ENCODE assay signal across 1 cellular context in the genomic region with DNA sequence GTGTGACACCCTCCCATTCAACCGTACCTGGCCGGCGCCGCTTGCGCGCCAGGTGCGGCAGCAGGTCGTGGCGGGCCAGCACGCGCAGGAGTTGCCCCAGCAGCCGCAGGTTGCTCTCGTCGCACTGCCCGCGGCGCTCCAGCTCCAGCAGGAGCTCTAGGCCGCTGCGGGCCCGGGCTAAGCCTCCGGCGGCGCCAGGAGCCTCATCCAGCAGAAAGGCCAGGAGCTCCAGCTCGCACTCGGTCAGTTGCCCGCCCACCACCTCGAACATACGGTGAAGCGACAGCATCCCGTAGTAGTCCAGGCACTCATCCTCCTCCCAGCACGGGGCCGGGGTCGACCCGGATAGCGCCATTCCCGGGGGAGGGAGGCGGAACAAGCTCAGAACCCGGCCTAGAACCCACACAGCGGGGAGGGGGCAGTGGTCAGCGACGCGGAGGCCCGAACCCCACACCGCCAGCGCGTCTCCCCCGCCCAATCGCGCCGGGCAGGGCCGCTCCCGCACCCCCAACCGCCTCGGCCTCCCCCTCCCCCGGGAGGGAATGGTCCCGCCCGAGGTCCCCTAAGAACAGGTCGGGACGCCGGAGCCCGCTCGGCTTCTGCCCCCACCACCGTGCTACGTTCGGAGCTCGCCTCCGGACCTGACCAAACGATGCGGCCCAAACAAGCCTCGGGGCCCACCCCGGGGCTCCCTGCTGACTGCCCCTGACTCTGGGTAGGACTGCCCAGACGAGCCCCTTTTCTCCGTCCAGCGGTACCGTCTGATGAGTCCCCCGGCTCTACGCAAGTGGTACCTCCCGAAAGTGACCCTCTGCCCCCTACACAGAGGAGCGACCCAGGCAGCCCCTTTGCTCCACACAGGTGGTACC.
TF ChIP-seq lines count a peak whose summit lies in the region.

No MANE protein-coding gene starts in this region.

TF ChIP-seq in HepG2, 621 proteins besides CTCF, POLR2A, EP300 and RAD21 (continued from another document and continues in another):
- TF ChIP-seq, protein P1, sequence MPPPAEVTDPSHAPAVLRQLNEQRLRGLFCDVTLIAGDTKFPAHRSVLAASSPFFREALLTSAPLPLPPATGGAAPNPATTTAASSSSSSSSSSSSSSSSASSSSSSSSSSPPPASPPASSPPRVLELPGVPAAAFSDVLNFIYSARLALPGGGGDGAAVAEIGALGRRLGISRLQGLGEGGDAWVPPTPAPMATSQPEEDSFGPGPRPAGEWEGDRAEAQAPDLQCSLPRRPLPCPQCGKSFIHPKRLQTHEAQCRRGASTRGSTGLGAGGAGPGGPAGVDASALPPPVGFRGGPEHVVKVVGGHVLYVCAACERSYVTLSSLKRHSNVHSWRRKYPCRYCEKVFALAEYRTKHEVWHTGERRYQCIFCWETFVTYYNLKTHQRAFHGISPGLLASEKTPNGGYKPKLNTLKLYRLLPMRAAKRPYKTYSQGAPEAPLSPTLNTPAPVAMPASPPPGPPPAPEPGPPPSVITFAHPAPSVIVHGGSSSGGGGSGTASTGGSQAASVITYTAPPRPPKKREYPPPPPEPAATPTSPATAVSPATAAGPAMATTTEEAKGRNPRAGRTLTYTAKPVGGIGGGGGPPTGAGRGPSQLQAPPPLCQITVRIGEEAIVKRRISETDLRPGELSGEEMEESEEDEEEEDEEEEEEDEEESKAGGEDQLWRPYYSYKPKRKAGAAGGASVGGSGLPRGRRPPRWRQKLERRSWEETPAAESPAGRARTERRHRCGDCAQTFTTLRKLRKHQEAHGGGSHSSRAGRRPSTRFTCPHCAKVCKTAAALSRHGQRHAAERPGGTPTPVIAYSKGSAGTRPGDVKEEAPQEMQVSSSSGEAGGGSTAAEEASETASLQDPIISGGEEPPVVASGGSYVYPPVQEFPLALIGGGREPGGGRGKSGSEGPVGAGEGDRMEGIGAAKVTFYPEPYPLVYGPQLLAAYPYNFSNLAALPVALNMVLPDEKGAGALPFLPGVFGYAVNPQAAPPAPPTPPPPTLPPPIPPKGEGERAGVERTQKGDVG (CRISPR knock-in tag; IDR thresholded peaks at IDR 0.05; ENCODE audit: borderline replicate concordance), result no peak
- no peak for TF ChIP-seq MAFG (CRISPR knock-in tag; IDR thresholded peaks at IDR 0.05)
- TF ChIP-seq, protein P2, sequence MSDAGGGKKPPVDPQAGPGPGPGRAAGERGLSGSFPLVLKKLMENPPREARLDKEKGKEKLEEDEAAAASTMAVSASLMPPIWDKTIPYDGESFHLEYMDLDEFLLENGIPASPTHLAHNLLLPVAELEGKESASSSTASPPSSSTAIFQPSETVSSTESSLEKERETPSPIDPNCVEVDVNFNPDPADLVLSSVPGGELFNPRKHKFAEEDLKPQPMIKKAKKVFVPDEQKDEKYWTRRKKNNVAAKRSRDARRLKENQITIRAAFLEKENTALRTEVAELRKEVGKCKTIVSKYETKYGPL (CRISPR knock-in tag; IDR thresholded peaks at IDR 0.05), result no peak
- TF ChIP-seq, protein P3, sequence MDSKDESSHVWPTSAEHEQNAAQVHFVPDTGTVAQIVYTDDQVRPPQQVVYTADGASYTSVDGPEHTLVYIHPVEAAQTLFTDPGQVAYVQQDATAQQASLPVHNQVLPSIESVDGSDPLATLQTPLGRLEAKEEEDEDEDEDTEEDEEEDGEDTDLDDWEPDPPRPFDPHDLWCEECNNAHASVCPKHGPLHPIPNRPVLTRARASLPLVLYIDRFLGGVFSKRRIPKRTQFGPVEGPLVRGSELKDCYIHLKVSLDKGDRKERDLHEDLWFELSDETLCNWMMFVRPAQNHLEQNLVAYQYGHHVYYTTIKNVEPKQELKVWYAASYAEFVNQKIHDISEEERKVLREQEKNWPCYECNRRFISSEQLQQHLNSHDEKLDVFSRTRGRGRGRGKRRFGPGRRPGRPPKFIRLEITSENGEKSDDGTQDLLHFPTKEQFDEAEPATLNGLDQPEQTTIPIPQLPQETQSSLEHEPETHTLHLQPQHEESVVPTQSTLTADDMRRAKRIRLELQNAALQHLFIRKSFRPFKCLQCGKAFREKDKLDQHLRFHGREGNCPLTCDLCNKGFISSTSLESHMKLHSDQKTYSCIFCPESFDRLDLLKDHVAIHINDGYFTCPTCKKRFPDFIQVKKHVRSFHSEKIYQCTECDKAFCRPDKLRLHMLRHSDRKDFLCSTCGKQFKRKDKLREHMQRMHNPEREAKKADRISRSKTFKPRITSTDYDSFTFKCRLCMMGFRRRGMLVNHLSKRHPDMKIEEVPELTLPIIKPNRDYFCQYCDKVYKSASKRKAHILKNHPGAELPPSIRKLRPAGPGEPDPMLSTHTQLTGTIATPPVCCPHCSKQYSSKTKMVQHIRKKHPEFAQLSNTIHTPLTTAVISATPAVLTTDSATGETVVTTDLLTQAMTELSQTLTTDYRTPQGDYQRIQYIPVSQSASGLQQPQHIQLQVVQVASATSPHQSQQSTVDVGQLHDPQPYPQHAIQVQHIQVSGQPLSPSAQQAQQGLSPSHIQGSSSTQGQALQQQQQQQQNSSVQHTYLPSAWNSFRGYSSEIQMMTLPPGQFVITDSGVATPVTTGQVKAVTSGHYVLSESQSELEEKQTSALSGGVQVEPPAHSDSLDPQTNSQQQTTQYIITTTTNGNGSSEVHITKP (CRISPR knock-in tag; IDR thresholded peaks at IDR 0.05; ENCODE audit: low read depth), result peak; percentile 98
- TF ChIP-seq, protein P4, sequence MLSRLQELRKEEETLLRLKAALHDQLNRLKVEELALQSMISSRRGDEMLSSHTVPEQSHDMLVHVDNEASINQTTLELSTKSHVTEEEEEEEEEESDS (CRISPR knock-in tag; IDR thresholded peaks at IDR 0.05; ENCODE audit: borderline replicate concordance), result no peak
- TF ChIP-seq SMYD3 (CRISPR knock-in tag; IDR thresholded peaks at IDR 0.05), result no peak
- TF ChIP-seq, protein P5, sequence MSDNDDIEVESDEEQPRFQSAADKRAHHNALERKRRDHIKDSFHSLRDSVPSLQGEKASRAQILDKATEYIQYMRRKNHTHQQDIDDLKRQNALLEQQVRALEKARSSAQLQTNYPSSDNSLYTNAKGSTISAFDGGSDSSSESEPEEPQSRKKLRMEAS (IDR thresholded peaks at IDR 0.05), result peak; percentile 38; the same call in 1 of the 2 replicates
- no peak for TF ChIP-seq GATAD1 (CRISPR knock-in tag; IDR thresholded peaks at IDR 0.05)
- TF ChIP-seq, protein P6, sequence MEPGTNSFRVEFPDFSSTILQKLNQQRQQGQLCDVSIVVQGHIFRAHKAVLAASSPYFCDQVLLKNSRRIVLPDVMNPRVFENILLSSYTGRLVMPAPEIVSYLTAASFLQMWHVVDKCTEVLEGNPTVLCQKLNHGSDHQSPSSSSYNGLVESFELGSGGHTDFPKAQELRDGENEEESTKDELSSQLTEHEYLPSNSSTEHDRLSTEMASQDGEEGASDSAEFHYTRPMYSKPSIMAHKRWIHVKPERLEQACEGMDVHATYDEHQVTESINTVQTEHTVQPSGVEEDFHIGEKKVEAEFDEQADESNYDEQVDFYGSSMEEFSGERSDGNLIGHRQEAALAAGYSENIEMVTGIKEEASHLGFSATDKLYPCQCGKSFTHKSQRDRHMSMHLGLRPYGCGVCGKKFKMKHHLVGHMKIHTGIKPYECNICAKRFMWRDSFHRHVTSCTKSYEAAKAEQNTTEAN (CRISPR knock-in tag; conservative IDR thresholded peaks at IDR 0.05), result no peak
- TF ChIP-seq STAG1 (CRISPR knock-in tag; IDR thresholded peaks at IDR 0.05), result no peak
- TF ChIP-seq RXRA (CRISPR knock-in tag; IDR thresholded peaks at IDR 0.05), result 0 out of 2 replicates have a peak, but pooled peaks have one; percentile 9
- no peak for TF ChIP-seq PRMT3 (CRISPR knock-in tag; IDR thresholded peaks at IDR 0.05; ENCODE audit: borderline replicate concordance, low read depth)
- 0 out of 2 replicates have a peak, but pooled peaks have one; percentile 14 for TF ChIP-seq ZNF607 (CRISPR knock-in tag; IDR thresholded peaks at IDR 0.05; ENCODE audit: borderline replicate concordance)
- TF ChIP-seq ZNF878 (CRISPR knock-in tag; IDR thresholded peaks at IDR 0.05), result no peak
- TF ChIP-seq, protein P7, sequence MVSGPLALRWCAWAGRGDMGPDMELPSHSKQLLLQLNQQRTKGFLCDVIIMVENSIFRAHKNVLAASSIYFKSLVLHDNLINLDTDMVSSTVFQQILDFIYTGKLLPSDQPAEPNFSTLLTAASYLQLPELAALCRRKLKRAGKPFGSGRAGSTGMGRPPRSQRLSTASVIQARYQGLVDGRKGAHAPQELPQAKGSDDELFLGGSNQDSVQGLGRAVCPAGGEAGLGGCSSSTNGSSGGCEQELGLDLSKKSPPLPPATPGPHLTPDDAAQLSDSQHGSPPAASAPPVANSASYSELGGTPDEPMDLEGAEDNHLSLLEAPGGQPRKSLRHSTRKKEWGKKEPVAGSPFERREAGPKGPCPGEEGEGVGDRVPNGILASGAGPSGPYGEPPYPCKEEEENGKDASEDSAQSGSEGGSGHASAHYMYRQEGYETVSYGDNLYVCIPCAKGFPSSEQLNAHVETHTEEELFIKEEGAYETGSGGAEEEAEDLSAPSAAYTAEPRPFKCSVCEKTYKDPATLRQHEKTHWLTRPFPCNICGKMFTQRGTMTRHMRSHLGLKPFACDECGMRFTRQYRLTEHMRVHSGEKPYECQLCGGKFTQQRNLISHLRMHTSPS (CRISPR knock-in tag; IDR thresholded peaks at IDR 0.05; ENCODE audit: low read depth), result no peak
- TF ChIP-seq, protein P8, sequence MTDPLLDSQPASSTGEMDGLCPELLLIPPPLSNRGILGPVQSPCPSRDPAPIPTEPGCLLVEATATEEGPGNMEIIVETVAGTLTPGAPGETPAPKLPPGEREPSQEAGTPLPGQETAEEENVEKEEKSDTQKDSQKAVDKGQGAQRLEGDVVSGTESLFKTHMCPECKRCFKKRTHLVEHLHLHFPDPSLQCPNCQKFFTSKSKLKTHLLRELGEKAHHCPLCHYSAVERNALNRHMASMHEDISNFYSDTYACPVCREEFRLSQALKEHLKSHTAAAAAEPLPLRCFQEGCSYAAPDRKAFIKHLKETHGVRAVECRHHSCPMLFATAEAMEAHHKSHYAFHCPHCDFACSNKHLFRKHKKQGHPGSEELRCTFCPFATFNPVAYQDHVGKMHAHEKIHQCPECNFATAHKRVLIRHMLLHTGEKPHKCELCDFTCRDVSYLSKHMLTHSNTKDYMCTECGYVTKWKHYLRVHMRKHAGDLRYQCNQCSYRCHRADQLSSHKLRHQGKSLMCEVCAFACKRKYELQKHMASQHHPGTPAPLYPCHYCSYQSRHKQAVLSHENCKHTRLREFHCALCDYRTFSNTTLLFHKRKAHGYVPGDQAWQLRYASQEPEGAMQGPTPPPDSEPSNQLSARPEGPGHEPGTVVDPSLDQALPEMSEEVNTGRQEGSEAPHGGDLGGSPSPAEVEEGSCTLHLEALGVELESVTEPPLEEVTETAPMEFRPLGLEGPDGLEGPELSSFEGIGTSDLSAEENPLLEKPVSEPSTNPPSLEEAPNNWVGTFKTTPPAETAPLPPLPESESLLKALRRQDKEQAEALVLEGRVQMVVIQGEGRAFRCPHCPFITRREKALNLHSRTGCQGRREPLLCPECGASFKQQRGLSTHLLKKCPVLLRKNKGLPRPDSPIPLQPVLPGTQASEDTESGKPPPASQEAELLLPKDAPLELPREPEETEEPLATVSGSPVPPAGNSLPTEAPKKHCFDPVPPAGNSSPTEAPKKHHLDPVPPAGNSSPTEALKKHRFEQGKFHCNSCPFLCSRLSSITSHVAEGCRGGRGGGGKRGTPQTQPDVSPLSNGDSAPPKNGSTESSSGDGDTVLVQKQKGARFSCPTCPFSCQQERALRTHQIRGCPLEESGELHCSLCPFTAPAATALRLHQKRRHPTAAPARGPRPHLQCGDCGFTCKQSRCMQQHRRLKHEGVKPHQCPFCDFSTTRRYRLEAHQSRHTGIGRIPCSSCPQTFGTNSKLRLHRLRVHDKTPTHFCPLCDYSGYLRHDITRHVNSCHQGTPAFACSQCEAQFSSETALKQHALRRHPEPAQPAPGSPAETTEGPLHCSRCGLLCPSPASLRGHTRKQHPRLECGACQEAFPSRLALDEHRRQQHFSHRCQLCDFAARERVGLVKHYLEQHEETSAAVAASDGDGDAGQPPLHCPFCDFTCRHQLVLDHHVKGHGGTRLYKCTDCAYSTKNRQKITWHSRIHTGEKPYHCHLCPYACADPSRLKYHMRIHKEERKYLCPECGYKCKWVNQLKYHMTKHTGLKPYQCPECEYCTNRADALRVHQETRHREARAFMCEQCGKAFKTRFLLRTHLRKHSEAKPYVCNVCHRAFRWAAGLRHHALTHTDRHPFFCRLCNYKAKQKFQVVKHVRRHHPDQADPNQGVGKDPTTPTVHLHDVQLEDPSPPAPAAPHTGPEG (CRISPR knock-in tag; IDR thresholded peaks at IDR 0.05), result no peak
- no peak for TF ChIP-seq ZMYM3 (CRISPR knock-in tag; IDR thresholded peaks at IDR 0.05)
- no peak; the same call in 1 of the 2 replicates for TF ChIP-seq SRY (CRISPR knock-in tag; IDR thresholded peaks at IDR 0.05)
- TF ChIP-seq ZNF253 (CRISPR knock-in tag; IDR thresholded peaks at IDR 0.05; ENCODE audit: borderline replicate concordance), result 0 out of 2 replicates have a peak, but pooled peaks have one; percentile 42
- no peak for TF ChIP-seq ZNF264 (CRISPR knock-in tag; IDR thresholded peaks at IDR 0.05)
- no peak for TF ChIP-seq TCF7 (IDR thresholded peaks at IDR 0.05; ENCODE audit: low read depth)
- TF ChIP-seq, protein P9, sequence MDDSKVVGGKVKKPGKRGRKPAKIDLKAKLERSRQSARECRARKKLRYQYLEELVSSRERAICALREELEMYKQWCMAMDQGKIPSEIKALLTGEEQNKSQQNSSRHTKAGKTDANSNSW (CRISPR knock-in tag; IDR thresholded peaks at IDR 0.05; ENCODE audit: borderline replicate concordance), result no peak
- TF ChIP-seq, protein P10, sequence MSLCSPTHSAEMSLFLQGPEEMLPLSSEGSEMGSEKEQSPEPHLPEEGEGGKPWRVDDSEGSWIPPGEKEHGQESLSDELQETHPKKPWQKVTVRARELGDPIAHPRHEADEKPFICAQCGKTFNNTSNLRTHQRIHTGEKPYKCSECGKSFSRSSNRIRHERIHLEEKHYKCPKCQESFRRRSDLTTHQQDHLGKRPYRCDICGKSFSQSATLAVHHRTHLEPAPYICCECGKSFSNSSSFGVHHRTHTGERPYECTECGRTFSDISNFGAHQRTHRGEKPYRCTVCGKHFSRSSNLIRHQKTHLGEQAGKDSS (CRISPR knock-in tag; IDR thresholded peaks at IDR 0.05; ENCODE audit: borderline replicate concordance, low read depth), result no peak
- TF ChIP-seq PAX8 (CRISPR knock-in tag; IDR thresholded peaks at IDR 0.05; ENCODE audit: borderline replicate concordance), result no peak
- TF ChIP-seq FOXC1 (CRISPR knock-in tag; IDR thresholded peaks at IDR 0.05; ENCODE audit: borderline replicate concordance), result no peak; the same call in 1 of the 2 replicates
- no peak for TF ChIP-seq ONECUT2 (CRISPR knock-in tag; IDR thresholded peaks at IDR 0.05)
- 0 out of 2 replicates have a peak, but pooled peaks have one; percentile 22 for TF ChIP-seq NFKBIZ (CRISPR knock-in tag; IDR thresholded peaks at IDR 0.05)
- TF ChIP-seq NCOA2 (CRISPR knock-in tag; IDR thresholded peaks at IDR 0.05), result no peak; the same call in 1 of the 2 replicates
- TF ChIP-seq IKZF1 (IDR thresholded peaks at IDR 0.05), result no peak
- TF ChIP-seq U2AF2 (IDR thresholded peaks at IDR 0.05; ENCODE audit: low read depth, low read length), result no peak
- peak; percentile 57; the same call in 1 of the 2 replicates for TF ChIP-seq ZFP37 (CRISPR knock-in tag; IDR thresholded peaks at IDR 0.05; ENCODE audit: borderline replicate concordance)
- no peak; the same call in 1 of the 2 replicates for TF ChIP-seq ZNF772 (CRISPR knock-in tag; IDR thresholded peaks at IDR 0.05)
- TF ChIP-seq MXI1 (IDR thresholded peaks at IDR 0.05; ENCODE audit: borderline replicate concordance, low read depth, low read length), result peak; percentile 29; the same call in 1 of the 3 replicates
- peak; percentile 37 for TF ChIP-seq XRCC5 (optimal IDR thresholded peaks at IDR 0.05; ENCODE audit: low read length)
- TF ChIP-seq TOPORS (CRISPR knock-in tag; IDR thresholded peaks at IDR 0.05), result no peak
- TF ChIP-seq ATAD3A (CRISPR knock-in tag; IDR thresholded peaks at IDR 0.05), result no peak
- no peak; the same call in 1 of the 2 replicates for TF ChIP-seq ARNT2 (CRISPR knock-in tag; IDR thresholded peaks at IDR 0.05; ENCODE audit: low read depth)
